ENCODE assay signal across 15 cellular contexts in the genomic region with DNA sequence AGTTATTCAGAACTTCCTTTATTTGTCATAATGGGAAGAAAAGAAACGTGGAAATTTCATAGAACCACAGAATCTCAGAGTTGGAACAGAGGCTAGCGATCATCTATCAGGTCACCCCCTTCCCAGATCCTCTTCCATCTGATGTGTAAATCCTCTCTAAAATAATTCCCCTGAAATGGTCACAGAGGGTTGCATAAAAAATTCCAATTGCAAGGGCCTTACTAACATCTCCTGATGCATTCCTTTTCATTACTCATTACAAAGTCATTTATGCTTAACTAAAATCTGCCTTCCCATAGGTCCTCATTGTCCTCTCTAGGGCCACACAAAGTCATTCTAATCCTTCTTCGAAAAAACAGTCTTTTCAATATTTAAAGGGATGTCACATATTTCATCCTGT.
DNase-seq lines count a peak whose midpoint lies in the region; ATAC-seq and TF ChIP-seq lines count a peak whose summit lies in the region.
"Had no signal": no experiment of that assay in that cellular context is flagged by ENCODE, and none has a peak within 500 bp of the region (broad histone marks: within the 10 kb centered on the region; RNA-seq: fewer than 3 reads in every experiment).

No MANE protein-coding gene starts in this region.

- peaks cover 4% of the 10 kb centered on the region for H3K9me3 ChIP-seq in effector memory CD4-positive, alpha-beta T cell (ENCODE audit: control insufficient read depth, low read length)
- H3K9me3 ChIP-seq: tibial nerve had no signal

- H3K4me3 ChIP-seq in fibroblast of pulmonary artery (replicated peaks; ENCODE audit: low read depth, low read length), result no peak overlapping the region
- no peak overlapping the region for H3K4me3 ChIP-seq in skeletal muscle cell (ENCODE audit: low read depth, low read length)
- H3K4me3 ChIP-seq in effector memory CD4-positive, alpha-beta T cell (ENCODE audit: insufficient read depth, low read depth, low read length, poor library complexity, severe bottlenecking), result no peak overlapping the region
- H3K4me3 ChIP-seq: tibial nerve had no signal

- no peaks in the 10 kb centered on the region for H3K4me1 ChIP-seq in effector memory CD4-positive, alpha-beta T cell (ENCODE audit: control insufficient read depth, insufficient read depth, low read length, poor library complexity, severe bottlenecking)
- H3K4me1 ChIP-seq: tibial nerve had no signal

- no peaks in the 10 kb centered on the region for H3K27me3 ChIP-seq in effector memory CD4-positive, alpha-beta T cell (replicated peaks; ENCODE audit: control insufficient read depth, insufficient read depth, low read length, poor library complexity, severe bottlenecking)
- H3K27me3 ChIP-seq: tibial nerve had no signal

- no peak for TF ChIP-seq CTCF in fibroblast of pulmonary artery (IDR thresholded peaks at IDR 0.05; ENCODE audit: low read length, missing control alignments)

- H3K27ac ChIP-seq in effector memory CD4-positive, alpha-beta T cell (ENCODE audit: insufficient read depth, low read length, poor library complexity, severe bottlenecking), result no peak overlapping the region
- H3K27ac ChIP-seq: tibial nerve had no signal

- DNase-seq in GM03348 (ENCODE audit: low spot score) (peak; percentile 58), fibroblast of pulmonary artery (ENCODE audit: low read depth) (peak; percentile 44), skeletal muscle cell (ENCODE audit: low read depth) (peak; percentile 25), SK-N-DZ (ENCODE audit: low spot score) (no peak), DMS 273 (lab: John Stamatoyannopoulos, UW; ENCODE audit: unreplicated experiment) (no peak)
- DNase-seq in effector memory CD4-positive, alpha-beta T cell, result no peak
- DNase-seq in activated naive CD4-positive, alpha-beta T cell treated with anti-CD3 and anti-CD28 coated beads, Interleukin-2, amount 50 U/mL, for 16 hours, result no peak
- DNase-seq: effector CD4-positive, alpha-beta T cell; GDM1; head of caudate nucleus; left cardiac atrium; stimulated activated CD4-positive, alpha-beta T cell treated with anti-CD3 and anti-CD28 coated beads, Interleukin-2, amount 100 ng/mL, for 24 hours had no signal

- ATAC-seq in SK-N-SH treated with all-trans-retinoic acid at 6 μM for 48 hours, result peak; percentile 70
- ATAC-seq: activated T-helper 17 cell treated with anti-CD3 and anti-CD28 coated beads, Interleukin-2, amount 50 U/mL, for 72 hours; left cardiac atrium had no signal

- H3K36me3 ChIP-seq in effector memory CD4-positive, alpha-beta T cell (ENCODE audit: control insufficient read depth, insufficient read depth, low read length), result no peaks in the 10 kb centered on the region
- H3K36me3 ChIP-seq: tibial nerve had no signal

TF ChIP-seq in SK-N-SH treated with all-trans-retinoic acid at 6 μM for 48 hours, 23 proteins besides CTCF, POLR2A, EP300 and RAD21:
- TF ChIP-seq, protein P1, sequence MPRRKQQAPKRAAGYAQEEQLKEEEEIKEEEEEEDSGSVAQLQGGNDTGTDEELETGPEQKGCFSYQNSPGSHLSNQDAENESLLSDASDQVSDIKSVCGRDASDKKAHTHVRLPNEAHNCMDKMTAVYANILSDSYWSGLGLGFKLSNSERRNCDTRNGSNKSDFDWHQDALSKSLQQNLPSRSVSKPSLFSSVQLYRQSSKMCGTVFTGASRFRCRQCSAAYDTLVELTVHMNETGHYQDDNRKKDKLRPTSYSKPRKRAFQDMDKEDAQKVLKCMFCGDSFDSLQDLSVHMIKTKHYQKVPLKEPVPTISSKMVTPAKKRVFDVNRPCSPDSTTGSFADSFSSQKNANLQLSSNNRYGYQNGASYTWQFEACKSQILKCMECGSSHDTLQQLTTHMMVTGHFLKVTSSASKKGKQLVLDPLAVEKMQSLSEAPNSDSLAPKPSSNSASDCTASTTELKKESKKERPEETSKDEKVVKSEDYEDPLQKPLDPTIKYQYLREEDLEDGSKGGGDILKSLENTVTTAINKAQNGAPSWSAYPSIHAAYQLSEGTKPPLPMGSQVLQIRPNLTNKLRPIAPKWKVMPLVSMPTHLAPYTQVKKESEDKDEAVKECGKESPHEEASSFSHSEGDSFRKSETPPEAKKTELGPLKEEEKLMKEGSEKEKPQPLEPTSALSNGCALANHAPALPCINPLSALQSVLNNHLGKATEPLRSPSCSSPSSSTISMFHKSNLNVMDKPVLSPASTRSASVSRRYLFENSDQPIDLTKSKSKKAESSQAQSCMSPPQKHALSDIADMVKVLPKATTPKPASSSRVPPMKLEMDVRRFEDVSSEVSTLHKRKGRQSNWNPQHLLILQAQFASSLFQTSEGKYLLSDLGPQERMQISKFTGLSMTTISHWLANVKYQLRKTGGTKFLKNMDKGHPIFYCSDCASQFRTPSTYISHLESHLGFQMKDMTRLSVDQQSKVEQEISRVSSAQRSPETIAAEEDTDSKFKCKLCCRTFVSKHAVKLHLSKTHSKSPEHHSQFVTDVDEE (CRISPR knock-in tag; IDR thresholded peaks at IDR 0.05), result no peak
- TF ChIP-seq ZNF8 (CRISPR knock-in tag; IDR thresholded peaks at IDR 0.05), result no peak
- no peak for TF ChIP-seq RARB (CRISPR knock-in tag; IDR thresholded peaks at IDR 0.05)
- TF ChIP-seq ARNTL (CRISPR knock-in tag; IDR thresholded peaks at IDR 0.05; ENCODE audit: borderline replicate concordance, low read depth), result no peak
- TF ChIP-seq, protein P2, sequence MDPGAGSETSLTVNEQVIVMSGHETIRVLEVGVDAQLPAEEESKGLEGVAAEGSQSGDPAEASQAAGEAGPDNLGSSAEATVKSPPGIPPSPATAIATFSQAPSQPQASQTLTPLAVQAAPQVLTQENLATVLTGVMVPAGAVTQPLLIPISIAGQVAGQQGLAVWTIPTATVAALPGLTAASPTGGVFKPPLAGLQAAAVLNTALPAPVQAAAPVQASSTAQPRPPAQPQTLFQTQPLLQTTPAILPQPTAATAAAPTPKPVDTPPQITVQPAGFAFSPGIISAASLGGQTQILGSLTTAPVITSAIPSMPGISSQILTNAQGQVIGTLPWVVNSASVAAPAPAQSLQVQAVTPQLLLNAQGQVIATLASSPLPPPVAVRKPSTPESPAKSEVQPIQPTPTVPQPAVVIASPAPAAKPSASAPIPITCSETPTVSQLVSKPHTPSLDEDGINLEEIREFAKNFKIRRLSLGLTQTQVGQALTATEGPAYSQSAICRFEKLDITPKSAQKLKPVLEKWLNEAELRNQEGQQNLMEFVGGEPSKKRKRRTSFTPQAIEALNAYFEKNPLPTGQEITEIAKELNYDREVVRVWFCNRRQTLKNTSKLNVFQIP (CRISPR knock-in tag; IDR thresholded peaks at IDR 0.05; ENCODE audit: borderline replicate concordance, low read depth), result no peak
- no peak for TF ChIP-seq ESRRG (CRISPR knock-in tag; IDR thresholded peaks at IDR 0.05)
- no peak for TF ChIP-seq SNAI2 (CRISPR knock-in tag; IDR thresholded peaks at IDR 0.05)
- TF ChIP-seq ZFP3 (CRISPR knock-in tag; IDR thresholded peaks at IDR 0.05), result no peak
- TF ChIP-seq, protein P3, sequence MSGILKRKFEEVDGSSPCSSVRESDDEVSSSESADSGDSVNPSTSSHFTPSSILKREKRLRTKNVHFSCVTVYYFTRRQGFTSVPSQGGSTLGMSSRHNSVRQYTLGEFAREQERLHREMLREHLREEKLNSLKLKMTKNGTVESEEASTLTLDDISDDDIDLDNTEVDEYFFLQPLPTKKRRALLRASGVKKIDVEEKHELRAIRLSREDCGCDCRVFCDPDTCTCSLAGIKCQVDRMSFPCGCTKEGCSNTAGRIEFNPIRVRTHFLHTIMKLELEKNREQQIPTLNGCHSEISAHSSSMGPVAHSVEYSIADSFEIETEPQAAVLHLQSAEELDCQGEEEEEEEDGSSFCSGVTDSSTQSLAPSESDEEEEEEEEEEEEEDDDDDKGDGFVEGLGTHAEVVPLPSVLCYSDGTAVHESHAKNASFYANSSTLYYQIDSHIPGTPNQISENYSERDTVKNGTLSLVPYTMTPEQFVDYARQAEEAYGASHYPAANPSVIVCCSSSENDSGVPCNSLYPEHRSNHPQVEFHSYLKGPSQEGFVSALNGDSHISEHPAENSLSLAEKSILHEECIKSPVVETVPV (CRISPR knock-in tag; IDR thresholded peaks at IDR 0.05), result no peak
- no peak for TF ChIP-seq ISL1 (CRISPR knock-in tag; IDR thresholded peaks at IDR 0.05)
TF ChIP-seq in SK-N-SH treated with all-trans-retinoic acid at 6 μM for 48 hours: peak in this region for 0.

Comparison
In these comparisons a context has a peak if more than half of its experiments do, and no peak if none do; other contexts are left out.
1. DNase-seq: peak in GM03348 (single experiment), fibroblast of pulmonary artery (single experiment) and skeletal muscle cell (single experiment); none in effector memory CD4-positive, alpha-beta T cell (0 of 3), activated naive CD4-positive, alpha-beta T cell treated with anti-CD3 and anti-CD28 coated beads, Interleukin-2, amount 50 U/mL, for 16 hours (single experiment), SK-N-DZ (single experiment) and DMS 273 (single experiment).